Comparison of ENCODE assay signal across 1 cellular context in the genomic region with DNA sequence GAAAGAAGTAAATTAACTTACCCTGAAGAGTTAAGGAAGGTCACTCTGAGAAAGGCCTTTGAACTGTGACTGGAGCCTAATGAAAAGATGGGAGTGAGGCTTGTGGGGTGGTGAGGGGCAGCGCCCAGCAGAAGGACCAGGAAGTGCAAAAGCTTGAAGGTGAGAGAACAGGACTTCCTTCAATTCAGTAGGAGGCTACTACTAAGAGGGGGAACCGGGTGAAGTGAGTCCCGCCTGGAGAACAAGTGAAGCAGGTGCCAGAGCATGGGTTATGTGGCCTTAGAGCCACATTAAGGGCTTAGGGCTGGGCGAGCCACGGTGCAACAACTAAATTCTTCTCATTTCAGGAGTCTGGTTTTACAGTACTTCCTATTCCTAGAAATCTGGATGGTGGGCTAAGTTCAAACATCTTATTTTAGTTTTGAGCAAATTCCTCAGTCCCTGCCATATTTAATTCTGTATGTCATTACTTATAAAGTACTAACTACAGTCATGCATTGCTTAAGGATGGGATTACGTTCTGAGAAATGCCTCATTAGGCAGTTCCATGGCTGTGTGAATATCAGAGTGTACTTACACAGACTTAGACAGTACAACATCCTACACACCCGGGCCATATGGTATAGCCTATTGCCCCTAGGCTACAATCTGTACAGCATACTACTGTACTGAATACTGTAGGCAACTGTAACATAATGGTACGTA.
TF ChIP-seq lines count a peak whose summit lies in the region.

No MANE protein-coding gene starts in this region.

TF ChIP-seq in IMR-90, 13 proteins besides CTCF, POLR2A, EP300 and RAD21 (continued from another document):
- TF ChIP-seq, protein P1, sequence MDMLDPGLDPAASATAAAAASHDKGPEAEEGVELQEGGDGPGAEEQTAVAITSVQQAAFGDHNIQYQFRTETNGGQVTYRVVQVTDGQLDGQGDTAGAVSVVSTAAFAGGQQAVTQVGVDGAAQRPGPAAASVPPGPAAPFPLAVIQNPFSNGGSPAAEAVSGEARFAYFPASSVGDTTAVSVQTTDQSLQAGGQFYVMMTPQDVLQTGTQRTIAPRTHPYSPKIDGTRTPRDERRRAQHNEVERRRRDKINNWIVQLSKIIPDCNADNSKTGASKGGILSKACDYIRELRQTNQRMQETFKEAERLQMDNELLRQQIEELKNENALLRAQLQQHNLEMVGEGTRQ (IDR thresholded peaks at IDR 0.05; ENCODE audit: low read depth, low read length): no peak
- no peak for TF ChIP-seq FOS (IDR thresholded peaks at IDR 0.05; ENCODE audit: low read depth, low read length)
- TF ChIP-seq SMC3 (IDR thresholded peaks at IDR 0.05; ENCODE audit: low read depth, low read length): no peak
- TF ChIP-seq CEBPB (IDR thresholded peaks at IDR 0.05; ENCODE audit: low read depth, low read length): no peak
- no peak for TF ChIP-seq RCOR1 (IDR thresholded peaks at IDR 0.05; ENCODE audit: insufficient replicate concordance, low read length)
- no peak for TF ChIP-seq MAZ (IDR thresholded peaks at IDR 0.05; ENCODE audit: borderline replicate concordance, low read depth, low read length)
- no peak for TF ChIP-seq MAFK (IDR thresholded peaks at IDR 0.05; ENCODE audit: low read depth, low read length)
- no peak for TF ChIP-seq NFE2L2 (IDR thresholded peaks at IDR 0.05; ENCODE audit: low read depth, low read length)
